Comparison of ENCODE assay signal across 13 cellular contexts in the genomic region with DNA sequence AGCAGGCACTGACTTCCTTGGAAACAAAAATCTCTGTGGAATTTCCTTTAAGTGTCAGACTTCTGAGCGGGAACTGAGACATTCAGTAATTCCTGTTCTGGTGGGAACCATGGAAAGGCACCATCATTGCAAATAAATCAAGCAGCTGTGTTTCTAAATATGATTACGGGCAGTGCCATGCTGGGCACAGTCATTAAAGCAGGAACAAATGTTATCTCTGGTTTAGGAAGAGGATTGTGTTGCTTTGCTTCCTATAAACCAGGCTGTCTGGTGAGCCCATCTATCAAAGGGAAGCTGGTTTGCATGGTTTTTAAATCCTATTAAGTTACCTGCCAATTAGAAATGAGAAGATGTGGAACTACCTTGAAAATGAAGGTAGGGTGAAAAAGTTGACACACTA.
"Had no signal": no experiment of that assay in that cellular context is flagged by ENCODE, and none has a peak within 500 bp of the region (broad histone marks: within the 10 kb centered on the region; RNA-seq: fewer than 3 reads in every experiment).

No MANE protein-coding gene starts in this region.

- H3K4me3 ChIP-seq: SJSA1, upper lobe of left lung had no signal

- DNase-seq: activated CD4-positive, alpha-beta T cell treated with anti-CD3 and anti-CD28 coated beads for 4 hours; activated CD8-positive, alpha-beta memory T cell treated with anti-CD3 and anti-CD28 coated beads, Interleukin-2, amount 50 U/mL, for 4 hours; activated CD8-positive, alpha-beta T cell treated with anti-CD3 and anti-CD28 coated beads for 36 hours; activated naive CD8-positive, alpha-beta T cell treated with anti-CD3 and anti-CD28 coated beads, Interleukin-2, amount 10 ng/mL, durations not matched to agents 7 days and 5 days; activated T-cell treated with anti-CD3 and anti-CD28 coated beads, Interleukin-2, amount 50 U/mL, for 72 hours; posterior cingulate gyrus; stimulated activated CD4-positive, alpha-beta T cell treated with anti-CD3 and anti-CD28 coated beads, Interleukin-1b, Interleukin-23, amount 100 ng/mL, for 48 hours; substantia nigra; T1000; upper lobe of left lung; WERI-Rb-1 had no signal

- H3K27ac ChIP-seq: SJSA1, upper lobe of left lung, WERI-Rb-1 had no signal

- H3K36me3 ChIP-seq: SJSA1, upper lobe of left lung, WERI-Rb-1 had no signal

- H3K4me1 ChIP-seq: SJSA1 had no signal

- H3K9me3 ChIP-seq: SJSA1, upper lobe of left lung had no signal

- ATAC-seq: activated CD8-positive, alpha-beta T cell treated with anti-CD3 and anti-CD28 coated beads for 36 hours; activated T-cell treated with anti-CD3 and anti-CD28 coated beads, Interleukin-2, amount 50 U/mL, for 72 hours; stimulated activated memory B cell treated with anti-CD40 and anti-IgM and Interleukin-4, amounts not matched to agents 10 μg/mL and 1 μg/mL and 100 μg/mL, for 72 hours had no signal

- H3K27me3 ChIP-seq: upper lobe of left lung had no signal
